ENCODE assay signal across 15 cellular contexts in genomic region chr13:109146393-109146792, GRCh38.
DNase-seq lines count a peak whose midpoint lies in the region; ATAC-seq and TF ChIP-seq lines count a peak whose summit lies in the region.
"Had no signal": no experiment of that assay in that cellular context is flagged by ENCODE, and none has a peak within 500 bp of the region (broad histone marks: within the 10 kb centered on the region; RNA-seq: fewer than 3 reads in every experiment).

No MANE protein-coding gene starts in this region.

- no peak for TF ChIP-seq POLR2A in HCT116 (IDR thresholded peaks at IDR 0.05; ENCODE audit: borderline replicate concordance, extremely low read depth, insufficient read depth, insufficient read length)

- peak overlapping the region; percentile 77 for H2AFZ ChIP-seq in HCT116 (ENCODE audit: low read depth, low read length, poor library complexity, severe bottlenecking)

- no peak for TF ChIP-seq CTCF in HCT116 (IDR thresholded peaks at IDR 0.05 in 2 of 3, conservative IDR thresholded peaks at IDR 0.05 in 1 of 3; ENCODE audit: borderline replicate concordance in 1 of 3, insufficient read depth in 1 of 3, low read depth in 2 of 3, low read length in 2 of 3)
- no peak for TF ChIP-seq CTCF in RWPE1 (conservative IDR thresholded peaks at IDR 0.05; ENCODE audit: low read depth)
- TF ChIP-seq CTCF in progenitor cell of endocrine pancreas (IDR thresholded peaks at IDR 0.05; ENCODE audit: unreplicated experiment) = no peak
- no peak for TF ChIP-seq CTCF in GM13977 (IDR thresholded peaks at IDR 0.05; ENCODE audit: extremely low read depth, insufficient read depth, missing control alignments)
- TF ChIP-seq CTCF in upper lobe of right lung (IDR thresholded peaks at IDR 0.05) = no peak

- H3K4me1 ChIP-seq in HCT116 (ENCODE audit: control insufficient read depth in 1 of 2, insufficient read depth in 2 of 2, low read length in 2 of 2) = peaks cover 5 to 49% of the 10 kb centered on the region in 2 experiments
- no peaks in the 10 kb centered on the region for H3K4me1 ChIP-seq in upper lobe of right lung
- H3K4me1 ChIP-seq: Peyer's patch had no signal

- peaks cover 5% of the 10 kb centered on the region for H3K27me3 Mint-ChIP-seq in progenitor cell of endocrine pancreas

- ATAC-seq in HCT116 (no peak), HG03457 (IDR thresholded peaks at IDR 0.05; ENCODE audit: unreplicated experiment) (no peak), upper lobe of right lung (no peak)
- ATAC-seq: CD8-positive, alpha-beta T cell had no signal

- POLR2A ChIA-PET in HCT116 (lab: Charles Lee) = interaction anchor here (1.0 to 1.2 kb wide), 3 partner anchors 9 to 126 kb away, joined by 3 read pairs; no protein-coding TSS in a partner anchor
- POLR2A ChIA-PET in RWPE1 (lab: Yijun Ruan, JAX; ENCODE audit: low non-redundant PET) = no interaction called here

- peaks cover 2% of the 10 kb centered on the region for H3K36me3 Mint-ChIP-seq in progenitor cell of endocrine pancreas (ENCODE audit: insufficient read depth)
- H3K36me3 Mint-ChIP-seq: CD8-positive, alpha-beta T cell had no signal

- no peaks in the 10 kb centered on the region for H3K9me2 ChIP-seq in HCT116 (ENCODE audit: insufficient read depth)

- H3K4me2 ChIP-seq in HCT116 (ENCODE audit: low read length) = peak overlapping the region; percentile 68

- H3K36me3 ChIP-seq in HCT116 (ENCODE audit: control insufficient read depth in 1 of 2, insufficient read depth in 2 of 2, low read length in 2 of 2) = no peaks in the 10 kb centered on the region
- H3K36me3 ChIP-seq in upper lobe of right lung = no peaks in the 10 kb centered on the region
- H3K36me3 ChIP-seq: Peyer's patch had no signal

- RAD21 ChIA-PET in HCT116 (lab: Charles Lee; ENCODE audit: low non-redundant PET in 1 of 2, low total read pairs in 2 of 2, uncharacterized antibody in 2 of 2, unreplicated experiment in 2 of 2) = interaction anchor here in 1 of 2 experiments (0.7 kb wide), 1 partner anchor 591 kb away, joined by 3 read pairs; no protein-coding TSS in a partner anchor

- H3K9me3 Mint-ChIP-seq in progenitor cell of endocrine pancreas (ENCODE audit: low read depth) = peaks cover 4% of the 10 kb centered on the region
- H3K9me3 Mint-ChIP-seq: CD8-positive, alpha-beta T cell had no signal

- no peaks in the 10 kb centered on the region for H4K20me1 ChIP-seq in HCT116 (ENCODE audit: insufficient read depth)

- no peaks in the 10 kb centered on the region for H3K79me2 ChIP-seq in HCT116 (ENCODE audit: insufficient read depth, low read length)

- H3K27ac Mint-ChIP-seq in progenitor cell of endocrine pancreas = peak overlapping the region; percentile 85
- H3K27ac Mint-ChIP-seq: CD8-positive, alpha-beta T cell had no signal

- H3K27me3 ChIP-seq in HCT116 (ENCODE audit: insufficient read depth, low read length) (no peaks in the 10 kb centered on the region), upper lobe of right lung (peaks cover 8% of the 10 kb centered on the region)
- H3K27me3 ChIP-seq: Peyer's patch had no signal

- BruUV-seq in HCT116 (replicated peaks; lab: Mats Ljungman, UMichigan) = no TSS peak

- H3K9me3 ChIP-seq in HCT116 (ENCODE audit: control insufficient read depth in 1 of 2, insufficient read depth in 1 of 2, low read depth in 1 of 2, low read length in 2 of 2) (no peaks in the 10 kb centered on the region), upper lobe of right lung (no peaks in the 10 kb centered on the region)
- H3K9me3 ChIP-seq: Peyer's patch had no signal

- intact Hi-C loops in HCT116 (cut with micrococcal nuclease) (loop anchor here (5.0 to 10.0 kb wide), 5 partner anchors 111 to 961 kb away; no protein-coding TSS in a partner anchor), posterior vena cava (cut with DNase I) (loop anchor here (10.0 kb wide), 2 partner anchors 958 to 968 kb away; no protein-coding TSS in a partner anchor), upper lobe of right lung (cut with DNase I) (no loop called here)

- peak overlapping the region; percentile 49 for H3K9ac ChIP-seq in HCT116 (ENCODE audit: low read length)

- no peak for TF ChIP-seq RAD21 in HCT116 (IDR thresholded peaks at IDR 0.05; ENCODE audit: low read depth)

- H3K4me3 ChIP-seq in HCT116 (replicated peaks in 1 of 2; ENCODE audit: low read depth in 1 of 2, low read length in 2 of 2) (no peak overlapping the region), upper lobe of right lung (no peak overlapping the region)
- H3K4me3 ChIP-seq: Peyer's patch had no signal

- H3K27ac ChIP-seq in HCT116 (ENCODE audit: low read depth, low read length) (peak overlapping the region; percentile 34; the same call in 1 of the 2 replicates), RWPE1 (peak overlapping the region; percentile 80), epithelial cell of prostate (peak overlapping the region; percentile 84), upper lobe of right lung (no peak overlapping the region)
- H3K27ac ChIP-seq: Peyer's patch had no signal

- DNase-seq in HCT116 (ENCODE audit: low read depth, low spot score) = no peak
- no peak for DNase-seq in RWPE1 (ENCODE audit: low spot score)
- no peak for DNase-seq in epithelial cell of prostate (ENCODE audit: low read depth, low spot score)
- DNase-seq in progenitor cell of endocrine pancreas (ENCODE audit: low spot score, unreplicated experiment) = no peak
- DNase-seq in GM13977 (ENCODE audit: low spot score) = no peak
- no peak for DNase-seq in posterior vena cava (ENCODE audit: low spot score)
- no peak for DNase-seq in upper lobe of right lung
- DNase-seq: CD8-positive, alpha-beta T cell; MM.1S; NCI-H1092 treated with DMSO at 0.1 percent for 48 hours; NCI-H2227 treated with DMSO at 0.1 percent for 48 hours; NCI-H524; Peyer's patch; SW 1271 had no signal

- CTCF ChIA-PET in HCT116 (lab: Charles Lee) = interaction anchor here (1.0 to 2.3 kb wide), 5 partner anchors 9 to 601 kb away, joined by 3 to 12 read pairs (median 5); no protein-coding TSS in a partner anchor
- CTCF ChIA-PET in RWPE1 (lab: Yijun Ruan, JAX) = interaction anchor here (0.7 to 1.3 kb wide), 2 partner anchors 187 to 1015 kb away, joined by 3 read pairs; no protein-coding TSS in a partner anchor

- H3K4me1 Mint-ChIP-seq in progenitor cell of endocrine pancreas (ENCODE audit: low read depth) = peaks cover 3% of the 10 kb centered on the region

- no peak overlapping the region for H3K4me3 Mint-ChIP-seq in progenitor cell of endocrine pancreas (ENCODE audit: low read depth)
- H3K4me3 Mint-ChIP-seq: CD8-positive, alpha-beta T cell had no signal

- in situ Hi-C loops in GM13977 (cut with MboI; ENCODE audit: low pct_unique_long_range_greater_than_20kb, low sequenced_read_pairs, unreplicated experiment) = no loop called here

TF ChIP-seq in HCT116, 20 proteins besides CTCF, POLR2A, EP300 and RAD21 (continues in another document):
- no peak for TF ChIP-seq EZH2phosphoT487 (IDR thresholded peaks at IDR 0.05; ENCODE audit: borderline replicate concordance)
- TF ChIP-seq REST (IDR thresholded peaks at IDR 0.05; ENCODE audit: low read depth) = no peak
- TF ChIP-seq ZFX (IDR thresholded peaks at IDR 0.05) = no peak
- TF ChIP-seq MAX (IDR thresholded peaks at IDR 0.05) = no peak
- TF ChIP-seq TCF7L2 (IDR thresholded peaks at IDR 0.05; ENCODE audit: borderline replicate concordance, extremely low read depth, insufficient read depth, insufficient read length) = no peak
- no peak for TF ChIP-seq CEBPB (IDR thresholded peaks at IDR 0.05; ENCODE audit: low read depth)
- TF ChIP-seq POLR2AphosphoS5 (IDR thresholded peaks at IDR 0.05; ENCODE audit: low read depth, low read length) = no peak
- no peak for TF ChIP-seq SP1 (IDR thresholded peaks at IDR 0.05; ENCODE audit: low read depth)
- no peak for TF ChIP-seq ZBTB33 (IDR thresholded peaks at IDR 0.05; ENCODE audit: extremely low read depth, insufficient replicate concordance, low read length)
- TF ChIP-seq EZH2 (IDR thresholded peaks at IDR 0.05) = no peak
